ENCODE assay signal across 21 cellular contexts in genomic region chr1:227213426-227213825, GRCh38.
DNase-seq lines count a peak whose midpoint lies in the region; ATAC-seq and TF ChIP-seq lines count a peak whose summit lies in the region.
"Had no signal": no experiment of that assay in that cellular context is flagged by ENCODE, and none has a peak within 500 bp of the region (broad histone marks: within the 10 kb centered on the region; RNA-seq: fewer than 3 reads in every experiment).

No MANE protein-coding gene starts in this region.

- no peaks in the 10 kb centered on the region for H3K4me1 ChIP-seq in GM23338 (ENCODE audit: insufficient read depth)
- peaks cover 26% of the 10 kb centered on the region for H3K4me1 ChIP-seq in PC-3 (ENCODE audit: insufficient read depth, low read length)
- no peaks in the 10 kb centered on the region for H3K4me1 ChIP-seq in smooth muscle cell (ENCODE audit: low read depth)
- H3K4me1 ChIP-seq: BE2C; BLaER1 treated with 17β-estradiol and CSF1 and Interleukin-3, amounts not matched to agents 10 nM and 100 nM had no signal

- peaks cover 8% of the 10 kb centered on the region for H3K79me2 ChIP-seq in GM23338 (replicated peaks; ENCODE audit: insufficient read depth)
- peaks cover 12% of the 10 kb centered on the region; the same call in 1 of the 2 replicates for H3K79me2 ChIP-seq in PC-3 (ENCODE audit: low read length)
- peaks cover 38% of the 10 kb centered on the region for H3K79me2 ChIP-seq in smooth muscle cell (ENCODE audit: low read depth)

- H3F3A ChIP-seq in GM23338 (replicated peaks; ENCODE audit: low read depth) (no peaks in the 10 kb centered on the region), PC-3 (ENCODE audit: low read length, unreplicated experiment) (no peaks in the 10 kb centered on the region), smooth muscle cell (ENCODE audit: low read depth) (no peaks in the 10 kb centered on the region)

- TF ChIP-seq CTCF in GM23338 (conservative IDR thresholded peaks at IDR 0.05; ENCODE audit: low read depth in 2 of 2) (no peak), PC-3 (conservative IDR thresholded peaks at IDR 0.05; ENCODE audit: low read depth, low read length) (no peak), smooth muscle cell (IDR thresholded peaks at IDR 0.05; ENCODE audit: borderline replicate concordance, insufficient read depth, poor library complexity, severe bottlenecking) (no peak)

- CTCF ChIA-PET in PC-3 (lab: Charles Lee), result interaction anchor here (0.5 kb wide), 1 partner anchor 9 kb away, joined by 8 read pairs; no protein-coding TSS in a partner anchor

- no peaks in the 10 kb centered on the region for H4K20me1 ChIP-seq in GM23338 (replicated peaks; ENCODE audit: insufficient read depth)
- H4K20me1 ChIP-seq in PC-3 (ENCODE audit: low read length), result no peaks in the 10 kb centered on the region
- H4K20me1 ChIP-seq in smooth muscle cell (ENCODE audit: low read depth), result peaks cover 37% of the 10 kb centered on the region
- H4K20me1 ChIP-seq: BLaER1 treated with 17β-estradiol and CSF1 and Interleukin-3, amounts not matched to agents 10 nM and 100 nM had no signal

- H3K27me3 Mint-ChIP-seq in GM23338 (ENCODE audit: insufficient read depth, low read depth, poor library complexity), result peaks cover 2% of the 10 kb centered on the region

- no peak overlapping the region for H3K9ac ChIP-seq in PC-3 (ENCODE audit: low read length)
- H3K9ac ChIP-seq in smooth muscle cell (ENCODE audit: low read depth), result no peak overlapping the region
- H3K9ac ChIP-seq: BLaER1 treated with 17β-estradiol and CSF1 and Interleukin-3, amounts not matched to agents 10 nM and 100 nM; GM23248 had no signal

- no peak overlapping the region for H3K27ac ChIP-seq in GM23338 (ENCODE audit: low read depth)
- H3K27ac ChIP-seq in PC-3 (ENCODE audit: low read length), result no peak overlapping the region
- H3K27ac ChIP-seq in smooth muscle cell (ENCODE audit: low read depth), result no peak overlapping the region
- H3K27ac ChIP-seq: A549; BLaER1 treated with 17β-estradiol and CSF1 and Interleukin-3, amounts not matched to agents 10 nM and 100 nM; GM23248 had no signal

- no peak overlapping the region for H3K4me2 ChIP-seq in GM23338
- no peak overlapping the region for H3K4me2 ChIP-seq in PC-3 (ENCODE audit: low read length)
- H3K4me2 ChIP-seq in smooth muscle cell, result no peak overlapping the region
- H3K4me2 ChIP-seq: A549; BLaER1 treated with 17β-estradiol and CSF1 and Interleukin-3, amounts not matched to agents 10 nM and 100 nM had no signal

- H3K27ac Mint-ChIP-seq in GM23338, result 0 out of 2 replicates have a peak overlapping the region, but pooled peaks have one; percentile 13
- H3K27ac Mint-ChIP-seq: CD14-positive monocyte; CD4-positive, alpha-beta T cell; CD8-positive, alpha-beta memory T cell; H9 had no signal

- no peaks in the 10 kb centered on the region for H3K9me3 Mint-ChIP-seq in GM23338
- H3K9me3 Mint-ChIP-seq: CD14-positive monocyte; CD4-positive, alpha-beta T cell had no signal

- H3K4me3 Mint-ChIP-seq in GM23338, result no peak overlapping the region
- H3K4me3 Mint-ChIP-seq: CD14-positive monocyte; CD4-positive, alpha-beta T cell; CD8-positive, alpha-beta memory T cell; H9 had no signal

- no peaks in the 10 kb centered on the region for H3K9me3 ChIP-seq in PC-3 (ENCODE audit: low read length)
- H3K9me3 ChIP-seq in smooth muscle cell (replicated peaks; ENCODE audit: low read depth), result no peaks in the 10 kb centered on the region
- H3K9me3 ChIP-seq: A549, BE2C had no signal

- H3K4me1 Mint-ChIP-seq in GM23338, result peaks cover 2% of the 10 kb centered on the region; the same call in 1 of the 3 replicates
- H3K4me1 Mint-ChIP-seq: CD14-positive monocyte; CD8-positive, alpha-beta memory T cell; H9 had no signal

- intact Hi-C loops in PC-3 (cut with micrococcal nuclease), result no loop called here

- H2AFZ ChIP-seq in GM23338 (no peak overlapping the region), PC-3 (ENCODE audit: low read length) (no peak overlapping the region), smooth muscle cell (ENCODE audit: low read depth) (no peak overlapping the region)
- H2AFZ ChIP-seq: GM23248 had no signal

- WGBS in smooth muscle cell (ENCODE audit: low lambda C conversion rate), result 92% methylated on average over 4 of the region's 4 CpGs

- no peaks in the 10 kb centered on the region for H3K27me3 ChIP-seq in GM23338 (ENCODE audit: insufficient read depth)
- no peaks in the 10 kb centered on the region for H3K27me3 ChIP-seq in PC-3 (ENCODE audit: low read length)
- no peaks in the 10 kb centered on the region for H3K27me3 ChIP-seq in smooth muscle cell (ENCODE audit: low read depth)
- H3K27me3 ChIP-seq: BE2C; BLaER1 treated with 17β-estradiol and CSF1 and Interleukin-3, amounts not matched to agents 10 nM and 100 nM had no signal

- H3K36me3 ChIP-seq in GM23338 (ENCODE audit: insufficient read depth) (no peaks in the 10 kb centered on the region), PC-3 (ENCODE audit: low read depth, low read length) (no peaks in the 10 kb centered on the region), smooth muscle cell (ENCODE audit: low read depth) (peaks cover 3% of the 10 kb centered on the region)
- H3K36me3 ChIP-seq: BE2C had no signal

- BruUV-seq in PC-3 (replicated peaks; lab: Mats Ljungman, UMichigan), result no TSS peak

- DNase-seq in GM23338 (ENCODE audit: low spot score) (no peak), PC-3 (peak; percentile 30), dermis microvascular lymphatic vessel endothelial cell (ENCODE audit: low read depth in 2 of 2) (peak; percentile 3 to 51), SK-N-DZ (ENCODE audit: low spot score) (no peak), NCI-H2196 treated with DMSO at 0.1 percent for 48 hours (lab: John Stamatoyannopoulos, UW; ENCODE audit: unreplicated experiment) (no peak), smooth muscle cell (lab: John Stamatoyannopoulos, UW; ENCODE audit: unreplicated experiment) (no peak)
- DNase-seq: 8988T; ACHN; AML-193; BE2C; Calu3; CD4-positive, alpha-beta T cell; CD8-positive, alpha-beta memory T cell; DMS153; DND-41; GM23248; H9 had no signal

- ATAC-seq in GM23338 (no peak), PC-3 (no peak)
- ATAC-seq: A549, HCT116 had no signal

- H3K9me2 ChIP-seq in GM23338 (ENCODE audit: insufficient read depth), result no peaks in the 10 kb centered on the region
- no peaks in the 10 kb centered on the region for H3K9me2 ChIP-seq in PC-3 (replicated peaks; ENCODE audit: low read length)

- H3K4me3 ChIP-seq in GM23338 (no peak overlapping the region), PC-3 (ENCODE audit: low read length) (no peak overlapping the region), smooth muscle cell (no peak overlapping the region)
- H3K4me3 ChIP-seq: A549; BLaER1 treated with 17β-estradiol and CSF1 and Interleukin-3, amounts not matched to agents 10 nM and 100 nM; GM23248 had no signal

- peaks cover 21% of the 10 kb centered on the region for H3K36me3 Mint-ChIP-seq in GM23338 (ENCODE audit: low read depth)
- H3K36me3 Mint-ChIP-seq: CD14-positive monocyte; CD8-positive, alpha-beta memory T cell had no signal

- POLR2A ChIA-PET in PC-3 (lab: Charles Lee; ENCODE audit: unreplicated experiment), result no interaction called here

TF ChIP-seq in GM23338, 12 proteins besides CTCF, POLR2A, EP300 and RAD21 (continues in another document):
- TF ChIP-seq NANOG (IDR thresholded peaks at IDR 0.05; ENCODE audit: borderline replicate concordance) (no peak), ETS1 (IDR thresholded peaks at IDR 0.05) (no peak), REST (IDR thresholded peaks at IDR 0.05; ENCODE audit: unreplicated experiment) (no peak), JUNB (IDR thresholded peaks at IDR 0.05; ENCODE audit: unreplicated experiment) (no peak), STAT1 (IDR thresholded peaks at IDR 0.05; ENCODE audit: unreplicated experiment) (no peak), ZNF331 (CRISPR knock-in tag; IDR thresholded peaks at IDR 0.05; ENCODE audit: low read depth) (no peak), POLR2AphosphoS5 (IDR thresholded peaks at IDR 0.05; ENCODE audit: low read depth) (no peak), EZH2 (IDR thresholded peaks at IDR 0.05; ENCODE audit: low read depth, unreplicated experiment) (no peak)

Comparison
In these comparisons a context has a peak if more than half of its experiments do, and no peak if none do; other contexts are left out.
1. DNase-seq: peak in PC-3 (single experiment) and dermis microvascular lymphatic vessel endothelial cell (2 of 2); none in GM23338 (single experiment), SK-N-DZ (single experiment), NCI-H2196 treated with DMSO at 0.1 percent for 48 hours (single experiment) and smooth muscle cell (single experiment).